8 cellular contexts compared by ENCODE assay signal in genomic region chr11:64268687-64269379, GRCh38. TPM values are rescaled to one million over a fixed set of nuclear protein-coding genes. Genes with fewer than 3 reads are reported as not detected.
DNase-seq lines count a peak whose midpoint lies in the region; ATAC-seq and TF ChIP-seq lines count a peak whose summit lies in the region.

No MANE protein-coding gene starts in this region.

- peak overlapping the region; percentile 89 for H3K27ac Mint-ChIP-seq in activated CD4-positive, alpha-beta memory T cell treated with anti-CD3 and anti-CD28 coated beads, Interleukin-2, amount 10 ng/mL, durations not matched to agents 7 days and 5 days

- no peak for ATAC-seq in foreskin keratinocyte
- ATAC-seq in GM19328 (IDR thresholded peaks at IDR 0.05; ENCODE audit: unreplicated experiment) = no peak
- no peak for ATAC-seq in HG02884 (IDR thresholded peaks at IDR 0.05; ENCODE audit: unreplicated experiment)

- TF ChIP-seq CTCF in GM10248 (IDR thresholded peaks at IDR 0.05; ENCODE audit: control extremely low read depth, extremely low read depth, low read depth, missing control alignments) = no peak
- no peak for TF ChIP-seq CTCF in foreskin keratinocyte (conservative IDR thresholded peaks at IDR 0.05)
- TF ChIP-seq CTCF in neutrophil (IDR thresholded peaks at IDR 0.05) = no peak

- POLR2A ChIA-PET in GM10248 (lab: Yijun Ruan, JAX) = interaction anchor here (0.6 to 2.2 kb wide), 7 partner anchors 10 to 84 kb away, joined by 4 to 8 read pairs (median 6); partner anchors contain the start of genes BAD, FERMT3 and FKBP2
- POLR2A ChIA-PET in activated CD4-positive, alpha-beta memory T cell treated with anti-CD3 and anti-CD28 coated beads, Interleukin-2, amount 10 ng/mL, durations not matched to agents 7 days and 5 days (lab: Charles Lee) = interaction anchor here (0.6 to 6.5 kb wide), 17 partner anchors 8 to 83 kb away, joined by 3 to 161 read pairs (median 5); partner anchors contain the start of genes BAD, CATSPERZ, ESRRA and FERMT3

- H3K27me3 ChIP-seq in H7 (ENCODE audit: control insufficient read depth, insufficient read depth, low read length) (no peaks in the 10 kb centered on the region), foreskin keratinocyte (no peaks in the 10 kb centered on the region), neutrophil (no peaks in the 10 kb centered on the region)

- H3K9me3 Mint-ChIP-seq in activated CD4-positive, alpha-beta memory T cell treated with anti-CD3 and anti-CD28 coated beads, Interleukin-2, amount 10 ng/mL, durations not matched to agents 7 days and 5 days = no peaks in the 10 kb centered on the region

- H3K4me1 Mint-ChIP-seq in activated CD4-positive, alpha-beta memory T cell treated with anti-CD3 and anti-CD28 coated beads, Interleukin-2, amount 10 ng/mL, durations not matched to agents 7 days and 5 days = peaks cover 29% of the 10 kb centered on the region

- no peaks in the 10 kb centered on the region for H3K27me3 Mint-ChIP-seq in activated CD4-positive, alpha-beta memory T cell treated with anti-CD3 and anti-CD28 coated beads, Interleukin-2, amount 10 ng/mL, durations not matched to agents 7 days and 5 days

- H3K9me3 ChIP-seq in neutrophil = no peaks in the 10 kb centered on the region

- H3K4me1 ChIP-seq in foreskin keratinocyte (peaks cover 12% of the 10 kb centered on the region), neutrophil (ENCODE audit: control insufficient read depth in 1 of 2, insufficient read depth in 1 of 2, low read depth in 1 of 2, low read length in 1 of 2) (peaks cover 36% of the 10 kb centered on the region in 2 experiments)

- DNase-seq in GM10248 (ENCODE audit: extremely low spot score) (peak; percentile 52), H7 (peak; percentile 76), NCI-H1105 treated with DMSO at 0.1 percent for 48 hours (lab: John Stamatoyannopoulos, UW) (peak; percentile 6), foreskin keratinocyte (peak; percentile 40 to 69)
- DNase-seq in activated CD4-positive, alpha-beta memory T cell treated with anti-CD3 and anti-CD28 coated beads, Interleukin-2, amount 10 ng/mL, durations not matched to agents 7 days and 5 days = peak; percentile 60

- H3K4me3 Mint-ChIP-seq in activated CD4-positive, alpha-beta memory T cell treated with anti-CD3 and anti-CD28 coated beads, Interleukin-2, amount 10 ng/mL, durations not matched to agents 7 days and 5 days = peak overlapping the region; percentile 85

- H3K4me3 ChIP-seq in H7 (ENCODE audit: insufficient read depth, low read depth, low read length) = peak overlapping the region; percentile 82
- H3K4me3 ChIP-seq in neutrophil (ENCODE audit: low read depth in 1 of 2, low read length in 1 of 2) = peak overlapping the region; percentile 96 to 99

- H3K27ac ChIP-seq in foreskin keratinocyte = no peak overlapping the region
- H3K27ac ChIP-seq in neutrophil = peak overlapping the region; percentile 98

- H3K36me3 Mint-ChIP-seq in activated CD4-positive, alpha-beta memory T cell treated with anti-CD3 and anti-CD28 coated beads, Interleukin-2, amount 10 ng/mL, durations not matched to agents 7 days and 5 days (ENCODE audit: low read depth) = peaks cover 18% of the 10 kb centered on the region

- H3K36me3 ChIP-seq in H7 (replicated peaks; ENCODE audit: control insufficient read depth, insufficient read depth, low read length) = peaks cover 13% of the 10 kb centered on the region
- H3K36me3 ChIP-seq in neutrophil = peaks cover 27% of the 10 kb centered on the region

- CTCF ChIA-PET in GM10248 (lab: Yijun Ruan, JAX) = interaction anchor here (0.7 to 15.3 kb wide), 7 partner anchors 13 to 64 kb away, joined by 3 to 164 read pairs (median 4); partner anchors contain the start of genes CATSPERZ, ESRRA, FERMT3 and PLCB3
- CTCF ChIA-PET in activated CD4-positive, alpha-beta memory T cell treated with anti-CD3 and anti-CD28 coated beads, Interleukin-2, amount 10 ng/mL, durations not matched to agents 7 days and 5 days (lab: Charles Lee) = interaction anchor here (1.2 to 7.0 kb wide), 10 partner anchors 9 to 81 kb away, joined by 3 to 80 read pairs (median 8); partner anchors contain the start of genes CATSPERZ, ESRRA, FKBP2 and PLCB3

RNA-seq across cellular contexts. Expression of gene BAD, which starts 15.6 kb away (rescaled TPM):
- total RNA-seq in H7 (2014; rRNA removed; shearing (Covaris generic)) = 46.0 and 71.8 TPM in 2 replicates
- 10 to 100 TPM; 36.5 to 39.2 TPM for total RNA-seq in activated CD4-positive, alpha-beta memory T cell treated with anti-CD3 and anti-CD28 coated beads, Interleukin-2, amount 10 ng/mL, durations not matched to agents 7 days and 5 days
- total RNA-seq in foreskin keratinocyte = 125 TPM in 2 replicates
- polyA plus RNA-seq in foreskin keratinocyte = 181 TPM in 2 replicates

RNA-seq across cellular contexts. Expression of gene GPR137, which starts 16.8 kb away (rescaled TPM):
- total RNA-seq in H7 (2014; rRNA removed; shearing (Covaris generic)) = 26.3 and 29.5 TPM in 2 replicates
- 10 to 100 TPM; 31.4 to 37.9 TPM for total RNA-seq in activated CD4-positive, alpha-beta memory T cell treated with anti-CD3 and anti-CD28 coated beads, Interleukin-2, amount 10 ng/mL, durations not matched to agents 7 days and 5 days
- 18.3 and 19.0 TPM in 2 replicates for total RNA-seq in foreskin keratinocyte
- polyA plus RNA-seq in foreskin keratinocyte = 29.0 and 31.2 TPM in 2 replicates

RNA-seq across cellular contexts. Expression of gene PLCB3, which starts 17.5 kb away (rescaled TPM):
- total RNA-seq in H7 (2014; rRNA removed; shearing (Covaris generic)) = 70.0 and 87.0 TPM in 2 replicates
- 10 to 100 TPM; 12.5 to 14.0 TPM for total RNA-seq in activated CD4-positive, alpha-beta memory T cell treated with anti-CD3 and anti-CD28 coated beads, Interleukin-2, amount 10 ng/mL, durations not matched to agents 7 days and 5 days
- 66.4 and 79.6 TPM in 2 replicates for total RNA-seq in foreskin keratinocyte
- 37.1 and 40.6 TPM in 2 replicates for polyA plus RNA-seq in foreskin keratinocyte

RNA-seq across cellular contexts. Expression of gene PPP1R14B, which starts 22.1 kb away (rescaled TPM):
- total RNA-seq in H7 (2014; rRNA removed; shearing (Covaris generic)) = 461 and 540 TPM in 2 replicates
- total RNA-seq in activated CD4-positive, alpha-beta memory T cell treated with anti-CD3 and anti-CD28 coated beads, Interleukin-2, amount 10 ng/mL, durations not matched to agents 7 days and 5 days = 100 to 1,000 TPM in 1 of 2 experiments, 10 to 100 TPM in 1; 96.9 to 105 TPM
- total RNA-seq in foreskin keratinocyte = 591 and 629 TPM in 2 replicates
- 706 and 722 TPM in 2 replicates for polyA plus RNA-seq in foreskin keratinocyte

RNA-seq across cellular contexts. Expression of gene KCNK4, which starts 22.3 kb away (rescaled TPM):
- total RNA-seq in H7 (2014; rRNA removed; shearing (Covaris generic)) = not detected in 2 replicates
- under 1 TPM in 1 of 2 experiments, not detected in 1; 0.15 TPM for total RNA-seq in activated CD4-positive, alpha-beta memory T cell treated with anti-CD3 and anti-CD28 coated beads, Interleukin-2, amount 10 ng/mL, durations not matched to agents 7 days and 5 days
- total RNA-seq in foreskin keratinocyte = not detected in 2 replicates
- polyA plus RNA-seq in foreskin keratinocyte = 0.03 and 0.06 TPM in 2 replicates

Comparison
In these comparisons a context has a peak if more than half of its experiments do, and no peak if none do; other contexts are left out.
1. DNase-seq: peak in every context shown above with its lines; median percentile 76 in H7; 60 in activated CD4-positive, alpha-beta memory T cell treated with anti-CD3 and anti-CD28 coated beads, Interleukin-2, amount 10 ng/mL, durations not matched to agents 7 days and 5 days; 54 in foreskin keratinocyte; 52 in GM10248; 6 in NCI-H1105 treated with DMSO at 0.1 percent for 48 hours.